ENCODE assay signal across 9 cellular contexts in genomic region chr13:106561551-106562170, GRCh38. TPM values are rescaled to one million over a fixed set of nuclear protein-coding genes. Genes with fewer than 3 reads are reported as not detected.
A peak's percentile ranks its signal among the peaks of the same experiment; 100 is the strongest.
DNase-seq lines count a peak whose midpoint lies in the region; ATAC-seq and TF ChIP-seq lines count a peak whose summit lies in the region.
"Had no signal": no experiment of that assay in that cellular context is flagged by ENCODE, and none has a peak within 500 bp of the region (broad histone marks: within the 10 kb centered on the region; RNA-seq: fewer than 3 reads in every experiment).

No MANE protein-coding gene starts in this region.

- 36 to 58% (median 43%) methylated on average over 6 of the region's 6 CpGs for WGBS in spleen, 5 donors

- H3K27ac ChIP-seq in OCI-LY3 (ENCODE audit: low read length), result peak overlapping the region; percentile 32
- H3K27ac ChIP-seq in neural progenitor cell, result peak overlapping the region; percentile 13
- peak overlapping the region in 4 of 8 donors; percentile 31 to 55 (median 39) for H3K27ac ChIP-seq in spleen
- H3K27ac ChIP-seq: epithelial cell of prostate had no signal

- peaks cover 63% of the 10 kb centered on the region for H3K4me1 Mint-ChIP-seq in chondrocyte (ENCODE audit: low read depth)
- peaks cover 37% of the 10 kb centered on the region for H3K4me1 Mint-ChIP-seq in neural progenitor cell

- H3K27me3 ChIP-seq in GM06990 (replicated peaks; ENCODE audit: control insufficient read depth, insufficient read depth, low read length), result no peaks in the 10 kb centered on the region
- H3K27me3 ChIP-seq in OCI-LY3 (ENCODE audit: low read depth, low read length), result no peaks in the 10 kb centered on the region
- H3K27me3 ChIP-seq in neural progenitor cell, result no peaks in the 10 kb centered on the region
- no peaks in the 10 kb centered on the region for H3K27me3 ChIP-seq in spleen (replicated peaks in 1 of 7)

- peaks cover 100% of the 10 kb centered on the region for H3K79me2 ChIP-seq in OCI-LY3 (ENCODE audit: low read length)
- peaks cover 100% of the 10 kb centered on the region for H3K79me2 ChIP-seq in neural progenitor cell (ENCODE audit: low read depth)

- peak; percentile 35 for DNase-seq in GM06990 (ENCODE audit: extremely low read depth, insufficient read length)
- DNase-seq in chondrocyte (ENCODE audit: low spot score), result no peak
- DNase-seq in neural progenitor cell (ENCODE audit: low spot score), result peak; percentile 55
- no peak for DNase-seq in T1000 (lab: John Stamatoyannopoulos, UW)
- DNase-seq in spleen, result no peak
- DNase-seq in effector CD4-positive, alpha-beta T cell, result no peak

- H3K9me3 ChIP-seq in OCI-LY3 (ENCODE audit: insufficient read depth, low read length), result no peaks in the 10 kb centered on the region
- H3K9me3 ChIP-seq in neural progenitor cell (ENCODE audit: low read depth), result no peaks in the 10 kb centered on the region
- no peaks in the 10 kb centered on the region for H3K9me3 ChIP-seq in spleen

- H3K9me3 Mint-ChIP-seq in chondrocyte (ENCODE audit: low read depth), result no peaks in the 10 kb centered on the region
- peaks cover 14% of the 10 kb centered on the region for H3K9me3 Mint-ChIP-seq in neural progenitor cell

- H3K4me3 ChIP-seq in GM06990 (replicated peaks; ENCODE audit: low read depth, low read length) (peak overlapping the region; percentile 52), OCI-LY3 (ENCODE audit: low read length) (peak overlapping the region; percentile 52), neural progenitor cell (peak overlapping the region; percentile 7), spleen (peak overlapping the region in 1 of 8 donors; percentile 28)

- H3K27ac Mint-ChIP-seq in chondrocyte (ENCODE audit: unreplicated experiment) (peak overlapping the region; percentile 23), neural progenitor cell (no peak overlapping the region)

- TF ChIP-seq CTCF in GM06990 (IDR thresholded peaks at IDR 0.05; ENCODE audit: insufficient read depth, low read length, poor library complexity, severe bottlenecking), result no peak
- no peak for TF ChIP-seq CTCF in OCI-LY3 (IDR thresholded peaks at IDR 0.05; ENCODE audit: low read depth, low read length)
- no peak for TF ChIP-seq CTCF in chondrocyte (IDR thresholded peaks at IDR 0.05)
- no peak for TF ChIP-seq CTCF in neural progenitor cell (IDR thresholded peaks at IDR 0.05)
- TF ChIP-seq CTCF in spleen (IDR thresholded peaks at IDR 0.05 in 8 of 11, conservative IDR thresholded peaks at IDR 0.05 in 3 of 11), result no peak

- H3F3A ChIP-seq in neural progenitor cell (ENCODE audit: low read depth), result peaks cover 37% of the 10 kb centered on the region

- H3K27me3 Mint-ChIP-seq in chondrocyte (ENCODE audit: low read depth) (no peaks in the 10 kb centered on the region), neural progenitor cell (ENCODE audit: insufficient read depth, low read depth) (no peaks in the 10 kb centered on the region)

- H2AFZ ChIP-seq in OCI-LY3 (ENCODE audit: low read depth, low read length), result no peak overlapping the region
- no peak overlapping the region for H2AFZ ChIP-seq in neural progenitor cell (replicated peaks)

- TF ChIP-seq POLR2A in spleen (IDR thresholded peaks at IDR 0.05), result no peak

- H4K20me1 ChIP-seq in OCI-LY3 (ENCODE audit: insufficient read depth, low read length), result peaks cover 87% of the 10 kb centered on the region
- peaks cover 98% of the 10 kb centered on the region for H4K20me1 ChIP-seq in neural progenitor cell (ENCODE audit: low read depth)

- H3K4me3 Mint-ChIP-seq in chondrocyte (ENCODE audit: unreplicated experiment), result no peak overlapping the region
- H3K4me3 Mint-ChIP-seq in neural progenitor cell, result no peak overlapping the region

- H3K4me1 ChIP-seq in OCI-LY3 (ENCODE audit: low read length) (peaks cover 52% of the 10 kb centered on the region), neural progenitor cell (peaks cover 66% of the 10 kb centered on the region), spleen (peaks cover 51 to 95% (median 80%) of the 10 kb centered on the region in 6 donors)

- H3K36me3 Mint-ChIP-seq in chondrocyte (ENCODE audit: low read depth), result peaks cover 11% of the 10 kb centered on the region
- peaks cover 56% of the 10 kb centered on the region for H3K36me3 Mint-ChIP-seq in neural progenitor cell

- ATAC-seq in GM21717 (IDR thresholded peaks at IDR 0.05; ENCODE audit: unreplicated experiment), result peak; percentile 94

- H3K9ac ChIP-seq in OCI-LY3 (ENCODE audit: low read length), result 0 out of 2 replicates have a peak overlapping the region, but pooled peaks have one; percentile 18
- H3K9ac ChIP-seq in neural progenitor cell, result no peak overlapping the region

- intact Hi-C loops in spleen (cut with DNase I; ENCODE audit: low total_unique reads), result no loop called here

- H3K36me3 ChIP-seq in GM06990 (ENCODE audit: control insufficient read depth, insufficient read depth, low read length) (peaks cover 4% of the 10 kb centered on the region), OCI-LY3 (replicated peaks; ENCODE audit: low read depth, low read length) (peaks cover 29% of the 10 kb centered on the region), neural progenitor cell (peaks cover 26% of the 10 kb centered on the region), spleen (peaks cover 0 to 29% (median 24%) of the 10 kb centered on the region in 6 donors)

- H3K4me2 ChIP-seq in OCI-LY3 (ENCODE audit: low read length) (peak overlapping the region; percentile 70), neural progenitor cell (peak overlapping the region; percentile 61)

RNA-seq across cellular contexts. Expression of gene ARGLU1, which starts 6.3 kb away (rescaled TPM):
- 48.5 to 55.6 TPM (median 51.6 TPM) in 3 replicates for total RNA-seq in chondrocyte
- total RNA-seq in neural progenitor cell (ENCODE audit: low replicate concordance), result 371 and 467 TPM in 2 replicates
- 100 to 1,000 TPM in 6 of 7 donors, 10 to 100 TPM in 1; 99.5 to 204 (median 128) TPM for total RNA-seq in spleen
- polyA plus RNA-seq in spleen, result 100 to 1,000 TPM; 123 to 190 (median 141) TPM

RNA-seq across cellular contexts. Expression of gene EFNB2, which starts 26.2 kb away (rescaled TPM):
- total RNA-seq in chondrocyte, result 36.6 to 54.2 TPM (median 37.1 TPM) in 3 replicates
- total RNA-seq in neural progenitor cell (ENCODE audit: low replicate concordance), result 88.7 and 101 TPM in 2 replicates
- 10 to 100 TPM; 12.4 to 22.9 (median 17.6) TPM for total RNA-seq in spleen
- 1 to 10 TPM; 2.9 to 7.1 (median 6.8) TPM for polyA plus RNA-seq in spleen

Comparison
In these comparisons a context has a peak if more than half of its experiments do, and no peak if none do; other contexts are left out.
1. DNase-seq: peak in GM06990 (single experiment) and neural progenitor cell (single experiment); none in chondrocyte (single experiment), T1000 (single experiment), spleen (single experiment) and effector CD4-positive, alpha-beta T cell (single experiment).